Comparison of ENCODE assay signal across 1 cellular context in genomic region chr1:116557323-116557878, GRCh38.
TF ChIP-seq lines count a peak whose summit lies in the region.

No MANE protein-coding gene starts in this region.

TF ChIP-seq in SK-N-SH treated with all-trans-retinoic acid at 6 μM for 48 hours, 23 proteins besides CTCF, POLR2A, EP300 and RAD21 (continued from another document):
- TF ChIP-seq CREB5 (CRISPR knock-in tag; IDR thresholded peaks at IDR 0.05; ENCODE audit: low read depth) = no peak
- TF ChIP-seq OSR1 (CRISPR knock-in tag; IDR thresholded peaks at IDR 0.05) = no peak
- no peak for TF ChIP-seq SNAI2 (CRISPR knock-in tag; IDR thresholded peaks at IDR 0.05)
- no peak for TF ChIP-seq ZNF565 (CRISPR knock-in tag; conservative IDR thresholded peaks at IDR 0.05; ENCODE audit: low read depth)
- no peak for TF ChIP-seq TSHZ2 (CRISPR knock-in tag; IDR thresholded peaks at IDR 0.05)
- no peak for TF ChIP-seq ESRRG (CRISPR knock-in tag; IDR thresholded peaks at IDR 0.05)
- no peak for TF ChIP-seq GLIS3 (CRISPR knock-in tag; IDR thresholded peaks at IDR 0.05)
- TF ChIP-seq ZFP30 (CRISPR knock-in tag; IDR thresholded peaks at IDR 0.05) = no peak
- no peak for TF ChIP-seq PPARA (CRISPR knock-in tag; IDR thresholded peaks at IDR 0.05; ENCODE audit: borderline replicate concordance)
- TF ChIP-seq PATZ1 (CRISPR knock-in tag; IDR thresholded peaks at IDR 0.05; ENCODE audit: borderline replicate concordance) = no peak
- no peak for TF ChIP-seq ZNF8 (CRISPR knock-in tag; IDR thresholded peaks at IDR 0.05)
- no peak for TF ChIP-seq ISL1 (CRISPR knock-in tag; IDR thresholded peaks at IDR 0.05)
- no peak for TF ChIP-seq ARNTL (CRISPR knock-in tag; IDR thresholded peaks at IDR 0.05; ENCODE audit: borderline replicate concordance, low read depth)
- no peak for TF ChIP-seq CSRNP3 (CRISPR knock-in tag; IDR thresholded peaks at IDR 0.05)
